12 cellular contexts compared by ENCODE assay signal in genomic region chr12:57138526-57139272, GRCh38. TPM values are rescaled to one million over a fixed set of nuclear protein-coding genes. Genes with fewer than 3 reads are reported as not detected.
DNase-seq lines count a peak whose midpoint lies in the region; ATAC-seq and TF ChIP-seq lines count a peak whose summit lies in the region.
"Had no signal": no experiment of that assay in that cellular context is flagged by ENCODE, and none has a peak within 500 bp of the region (broad histone marks: within the 10 kb centered on the region; RNA-seq: fewer than 3 reads in every experiment).

No MANE protein-coding gene starts in this region.

- intact Hi-C loops in breast epithelium (cut with DNase I; ENCODE audit: low total_unique reads) = no loop called here

- no peak for TF ChIP-seq POLR2A in breast epithelium (IDR thresholded peaks at IDR 0.05)

- H3K9me3 ChIP-seq in breast epithelium = no peaks in the 10 kb centered on the region

- peak overlapping the region; percentile 15 for H3K27ac Mint-ChIP-seq in stimulated activated effector memory CD8-positive, alpha-beta T cell treated with anti-CD3 and anti-CD28 coated beads, Interleukin-12 subunit alpha, Interleukin-12 subunit beta, amount 100 ng/mL, for 72 hours

- H3K4me1 ChIP-seq in breast epithelium = no peaks in the 10 kb centered on the region

- no peaks in the 10 kb centered on the region for H3K9me3 Mint-ChIP-seq in stimulated activated effector memory CD8-positive, alpha-beta T cell treated with anti-CD3 and anti-CD28 coated beads, Interleukin-12 subunit alpha, Interleukin-12 subunit beta, amount 100 ng/mL, for 72 hours

- peak overlapping the region in 1 of 3 donors; percentile 25 for H3K4me3 ChIP-seq in breast epithelium

- ATAC-seq in left lobe of liver (peak; percentile 78), GM19035 (IDR thresholded peaks at IDR 0.05; ENCODE audit: unreplicated experiment) (no peak), HG03039 (IDR thresholded peaks at IDR 0.05; ENCODE audit: unreplicated experiment) (no peak)
- no peak for ATAC-seq in stimulated activated effector memory CD8-positive, alpha-beta T cell treated with anti-CD3 and anti-CD28 coated beads, Interleukin-12 subunit alpha, Interleukin-12 subunit beta, amount 100 ng/mL, for 72 hours

- no peaks in the 10 kb centered on the region for H3K27me3 ChIP-seq in breast epithelium

- peak overlapping the region; percentile 57 to 93 for H3K27ac ChIP-seq in breast epithelium

- no peak for TF ChIP-seq CTCF in breast epithelium (IDR thresholded peaks at IDR 0.05)

- H3K36me3 Mint-ChIP-seq in stimulated activated effector memory CD8-positive, alpha-beta T cell treated with anti-CD3 and anti-CD28 coated beads, Interleukin-12 subunit alpha, Interleukin-12 subunit beta, amount 100 ng/mL, for 72 hours = no peaks in the 10 kb centered on the region

- H3K4me1 Mint-ChIP-seq in stimulated activated effector memory CD8-positive, alpha-beta T cell treated with anti-CD3 and anti-CD28 coated beads, Interleukin-12 subunit alpha, Interleukin-12 subunit beta, amount 100 ng/mL, for 72 hours = no peaks in the 10 kb centered on the region

- H3K36me3 ChIP-seq in breast epithelium = no peaks in the 10 kb centered on the region

- DNase-seq in HuH-7 (ENCODE audit: low spot score) (peak; percentile 85), breast epithelium (ENCODE audit: low spot score in 2 of 2) (no peak), left lobe of liver (ENCODE audit: low spot score) (peak; percentile 96), NCI-H2107 treated with DMSO at 0.1 percent for 48 hours (lab: John Stamatoyannopoulos, UW; ENCODE audit: unreplicated experiment) (no peak)
- DNase-seq in stimulated activated effector memory CD8-positive, alpha-beta T cell treated with anti-CD3 and anti-CD28 coated beads, Interleukin-12 subunit alpha, Interleukin-12 subunit beta, amount 100 ng/mL, for 72 hours (ENCODE audit: low spot score in 2 of 2) = no peak
- DNase-seq in activated CD4-positive, alpha-beta T cell treated with anti-CD3 and anti-CD28 coated beads, Interleukin-2, amount 50 U/mL, for 1 hour = no peak
- DNase-seq: effector memory CD4-positive, alpha-beta T cell; EL; T1000 had no signal

- no peak overlapping the region for H3K4me3 Mint-ChIP-seq in stimulated activated effector memory CD8-positive, alpha-beta T cell treated with anti-CD3 and anti-CD28 coated beads, Interleukin-12 subunit alpha, Interleukin-12 subunit beta, amount 100 ng/mL, for 72 hours

RNA-seq across cellular contexts. Expression of gene LRP1-AS, which starts 8.7 kb away (rescaled TPM):
- not detected for total RNA-seq in breast epithelium
- total RNA-seq in left lobe of liver = not detected
- total RNA-seq: HT1080 had no signal

RNA-seq across cellular contexts. Expression of gene LRP1, which starts 10.4 kb away (rescaled TPM):
- total RNA-seq in breast epithelium (100 to 1,000 TPM; 102 to 894 (median 240) TPM), left lobe of liver (370 TPM)

RNA-seq across cellular contexts. Expression of gene STAT6, which starts 27.5 kb away (rescaled TPM):
- total RNA-seq in breast epithelium = 100 to 1,000 TPM; 139 to 147 (median 146) TPM
- 97.6 TPM for total RNA-seq in left lobe of liver

RNA-seq across cellular contexts. Expression of gene NAB2, which starts 49.8 kb away (rescaled TPM):
- total RNA-seq in breast epithelium (10 to 100 TPM in 2 of 3 donors, 1 to 10 TPM in 1; 9.0 to 33.2 (median 24.6) TPM), left lobe of liver (12.9 TPM)

Comparison
In these comparisons a context has a peak if more than half of its experiments do, and no peak if none do; other contexts are left out.
1. DNase-seq: peak in HuH-7 (single experiment) and left lobe of liver (single experiment); none in breast epithelium (0 of 2), stimulated activated effector memory CD8-positive, alpha-beta T cell treated with anti-CD3 and anti-CD28 coated beads, Interleukin-12 subunit alpha, Interleukin-12 subunit beta, amount 100 ng/mL, for 72 hours (0 of 2), NCI-H2107 treated with DMSO at 0.1 percent for 48 hours (single experiment) and activated CD4-positive, alpha-beta T cell treated with anti-CD3 and anti-CD28 coated beads, Interleukin-2, amount 50 U/mL, for 1 hour (single experiment).